30 cellular contexts compared by ENCODE assay signal in genomic region chr1:226867461-226868054, GRCh38.
"Had no signal": no experiment of that assay in that cellular context is flagged by ENCODE, and none has a peak within 500 bp of the region (broad histone marks: within the 10 kb centered on the region; RNA-seq: fewer than 3 reads in every experiment).

No MANE protein-coding gene starts in this region.

- ATAC-seq: activated naive CD4-positive, alpha-beta T cell treated with anti-CD3 and anti-CD28 coated beads, Interleukin-2, amount 50 U/mL, for 72 hours; activated T-cell treated with anti-CD3 and anti-CD28 coated beads, Interleukin-2, amount 50 U/mL, for 72 hours; pancreas; stimulated activated memory B cell treated with anti-CD40 and anti-IgM and Interleukin-4, amounts not matched to agents 10 μg/mL and 1 μg/mL and 100 μg/mL, for 72 hours; stimulated activated naive CD8-positive, alpha-beta T cell treated with anti-CD3 and anti-CD28 coated beads, Interleukin-15, amount 100 ng/mL, for 72 hours had no signal

- FAIRE-seq: pancreas had no signal

- H3K4me3 ChIP-seq: colonic mucosa, pancreas, right atrium auricular region, smooth muscle cell, uterus had no signal

- H3K4me2 ChIP-seq: smooth muscle cell had no signal

- H3K9me3 Mint-ChIP-seq: activated CD4-positive, alpha-beta memory T cell treated with anti-CD3 and anti-CD28 coated beads, Interleukin-2, amount 10 ng/mL, durations not matched to agents 7 days and 5 days; activated CD4-positive, alpha-beta T cell treated with anti-CD3 and anti-CD28 coated beads, Interleukin-2, amount 10 ng/mL, durations not matched to agents 24 days and 14 days; activated naive CD4-positive, alpha-beta T cell treated with anti-CD3 and anti-CD28 coated beads, Interleukin-2, amount 50 U/mL, for 72 hours; activated T-cell treated with anti-CD3 and anti-CD28 coated beads, Interleukin-2, amount 50 U/mL, for 72 hours; naive B cell; stimulated activated memory B cell treated with anti-CD40 and anti-IgM and Interleukin-4, amounts not matched to agents 10 μg/mL and 1 μg/mL and 100 μg/mL, for 72 hours; stimulated activated naive CD8-positive, alpha-beta T cell treated with anti-CD3 and anti-CD28 coated beads, Interleukin-15, amount 100 ng/mL, for 72 hours; T-helper 1 cell treated with Interleukin-12 subunit alpha and Interleukin-12 subunit beta and Interleukin-4 antibody, amounts not matched to agents 30 μg/mL and 1 μg/mL, for 36 hours had no signal

- H3K27ac ChIP-seq: colonic mucosa, pancreas, right atrium auricular region, uterus, WERI-Rb-1 had no signal

- H3K36me3 Mint-ChIP-seq: mesothelial cell of epicardium; naive B cell; stimulated activated memory B cell treated with anti-CD40 and anti-IgM and Interleukin-4, amounts not matched to agents 10 μg/mL and 1 μg/mL and 100 μg/mL, for 72 hours; type B pancreatic cell had no signal

- H3K4me1 ChIP-seq: colonic mucosa had no signal

- H3K27me3 ChIP-seq: colonic mucosa, pancreas, right atrium auricular region, uterus had no signal

- DNase-seq: activated CD4-positive, alpha-beta memory T cell treated with anti-CD3 and anti-CD28 coated beads, Interleukin-2, amount 10 ng/mL, durations not matched to agents 7 days and 5 days; activated CD4-positive, alpha-beta T cell treated with anti-CD3 and anti-CD28 coated beads, Interleukin-2, amount 10 ng/mL, durations not matched to agents 24 days and 14 days; activated CD4-positive, CD25-positive, alpha-beta regulatory T cell treated with anti-CD3 and anti-CD28 coated beads, Interleukin-2, amount 50 U/mL, for 72 hours; activated naive CD4-positive, alpha-beta T cell; activated T-cell treated with anti-CD3 and anti-CD28 coated beads, Interleukin-2, amount 50 U/mL, for 72 hours; cerebellar nuclear complex; colonic mucosa; effector CD8-positive, alpha-beta T cell; foreskin fibroblast; hypothalamus; mammary epithelial cell; naive B cell; nucleus accumbens; pancreas; stimulated activated CD4-positive, alpha-beta T cell treated with anti-CD3 and anti-CD28 coated beads, Interleukin-1b, Interleukin-23, amount 100 ng/mL, for 48 hours; stimulated activated CD4-positive, alpha-beta T cell treated with anti-CD3 and anti-CD28 coated beads, Interleukin-4, amount 100 ng/mL, for 4 hours; stimulated activated CD8-positive, alpha-beta memory T cell treated with anti-CD3 and anti-CD28 coated beads, Interleukin-4, amount 100 ng/mL, for 48 hours; stimulated activated naive CD8-positive, alpha-beta T cell treated with anti-CD3 and anti-CD28 coated beads, Interleukin-15, amount 100 ng/mL, for 72 hours; substantia nigra; SW 1271; T-helper 9 cell; uterus; WERI-Rb-1 had no signal

- H3K27ac Mint-ChIP-seq: activated CD4-positive, alpha-beta memory T cell treated with anti-CD3 and anti-CD28 coated beads, Interleukin-2, amount 10 ng/mL, durations not matched to agents 7 days and 5 days; activated CD4-positive, alpha-beta T cell treated with anti-CD3 and anti-CD28 coated beads, Interleukin-2, amount 10 ng/mL, durations not matched to agents 24 days and 14 days; activated naive CD4-positive, alpha-beta T cell treated with anti-CD3 and anti-CD28 coated beads, Interleukin-2, amount 50 U/mL, for 72 hours; activated T-cell treated with anti-CD3 and anti-CD28 coated beads, Interleukin-2, amount 50 U/mL, for 72 hours; mesothelial cell of epicardium; stimulated activated memory B cell treated with anti-CD40 and anti-IgM and Interleukin-4, amounts not matched to agents 10 μg/mL and 1 μg/mL and 100 μg/mL, for 72 hours; stimulated activated naive CD8-positive, alpha-beta T cell treated with anti-CD3 and anti-CD28 coated beads, Interleukin-15, amount 100 ng/mL, for 72 hours; T-helper 1 cell treated with Interleukin-12 subunit alpha and Interleukin-12 subunit beta and Interleukin-4 antibody, amounts not matched to agents 30 μg/mL and 1 μg/mL, for 36 hours; type B pancreatic cell had no signal

- H3K9me3 ChIP-seq: colonic mucosa, pancreas, right atrium auricular region, uterus had no signal

- H3K4me3 Mint-ChIP-seq: activated CD4-positive, alpha-beta memory T cell treated with anti-CD3 and anti-CD28 coated beads, Interleukin-2, amount 10 ng/mL, durations not matched to agents 7 days and 5 days; activated CD4-positive, alpha-beta T cell treated with anti-CD3 and anti-CD28 coated beads, Interleukin-2, amount 10 ng/mL, durations not matched to agents 24 days and 14 days; activated T-cell treated with anti-CD3 and anti-CD28 coated beads, Interleukin-2, amount 50 U/mL, for 72 hours; mesothelial cell of epicardium; stimulated activated memory B cell treated with anti-CD40 and anti-IgM and Interleukin-4, amounts not matched to agents 10 μg/mL and 1 μg/mL and 100 μg/mL, for 72 hours; stimulated activated naive CD8-positive, alpha-beta T cell treated with anti-CD3 and anti-CD28 coated beads, Interleukin-15, amount 100 ng/mL, for 72 hours; T-helper 1 cell treated with Interleukin-12 subunit alpha and Interleukin-12 subunit beta and Interleukin-4 antibody, amounts not matched to agents 30 μg/mL and 1 μg/mL, for 36 hours had no signal

- H3K27me3 Mint-ChIP-seq: stimulated activated memory B cell treated with anti-CD40 and anti-IgM and Interleukin-4, amounts not matched to agents 10 μg/mL and 1 μg/mL and 100 μg/mL, for 72 hours had no signal

- H3K36me3 ChIP-seq: colonic mucosa, pancreas, right atrium auricular region, uterus, WERI-Rb-1 had no signal
